ENCODE assay signal across 36 cellular contexts in genomic region chr5:34889394-34889793, GRCh38. TPM values are rescaled to one million over a fixed set of nuclear protein-coding genes. Genes with fewer than 3 reads are reported as not detected.
DNase-seq lines count a peak whose midpoint lies in the region; ATAC-seq, FAIRE-seq and TF ChIP-seq lines count a peak whose summit lies in the region.
"Had no signal": no experiment of that assay in that cellular context is flagged by ENCODE, and none has a peak within 500 bp of the region (broad histone marks: within the 10 kb centered on the region; RNA-seq: fewer than 3 reads in every experiment).

No MANE protein-coding gene starts in this region.

- POLR2A ChIA-PET in HepG2 (lab: Yijun Ruan, JAX): no interaction called here
- POLR2A ChIA-PET in HEK293 (lab: Yijun Ruan, JAX): no interaction called here

- TF ChIP-seq POLR2A in HepG2 (IDR thresholded peaks at IDR 0.05; ENCODE audit: insufficient read depth in 1 of 2, low read depth in 2 of 2, low read length in 2 of 2): no peak
- no peak for TF ChIP-seq POLR2A in right lobe of liver (IDR thresholded peaks at IDR 0.05)
- no peak for TF ChIP-seq POLR2A in adrenal gland (IDR thresholded peaks at IDR 0.05)
- no peak for TF ChIP-seq POLR2A in GM12892 (IDR thresholded peaks at IDR 0.05; ENCODE audit: low read depth, low read length)

- H3K27ac ChIP-seq in HepG2 (ENCODE audit: extremely low read length, insufficient read depth, low read length): no peak overlapping the region
- no peak overlapping the region for H3K27ac ChIP-seq in right lobe of liver
- no peak overlapping the region for H3K27ac ChIP-seq in HEK293 (ENCODE audit: extremely low read depth, low read depth, low read length)
- peak overlapping the region in 4 of 5 donors; percentile 46 to 68 (median 58) for H3K27ac ChIP-seq in adrenal gland
- no peak overlapping the region for H3K27ac ChIP-seq in coronary artery
- H3K27ac ChIP-seq: 22Rv1; A549; BLaER1; BLaER1 treated with 17β-estradiol and CSF1 and Interleukin-3, amounts not matched to agents 10 nM and 100 nM; C4-2B had no signal

- no peak for TF ChIP-seq RAD21 in HepG2 (CRISPR knock-in tag; IDR thresholded peaks at IDR 0.05)

- no peak overlapping the region for H2AFZ ChIP-seq in HepG2 (ENCODE audit: low read length)

- FAIRE-seq in HepG2 (lab: Jason Lieb, UNC): peak; percentile 77
- no peak for FAIRE-seq in GM12892 (lab: Jason Lieb, UNC)
- FAIRE-seq: A204.1, A549, D721Med had no signal

- no peak overlapping the region for H3K9ac ChIP-seq in HepG2 (ENCODE audit: insufficient read depth, low read depth, low read length)
- H3K9ac ChIP-seq: BLaER1; BLaER1 treated with 17β-estradiol and CSF1 and Interleukin-3, amounts not matched to agents 10 nM and 100 nM had no signal

- no peaks in the 10 kb centered on the region for H4K20me1 ChIP-seq in HepG2 (ENCODE audit: insufficient read depth, low read length)
- H4K20me1 ChIP-seq: BLaER1; BLaER1 treated with 17β-estradiol and CSF1 and Interleukin-3, amounts not matched to agents 10 nM and 100 nM had no signal

- intact Hi-C loops in HepG2 (cut with micrococcal nuclease; ENCODE audit: unreplicated experiment) (loop anchor here (2.0 kb wide), 1 partner anchor 15 kb away; no protein-coding TSS in a partner anchor), right lobe of liver (cut with DNase I) (no loop called here), adrenal gland (cut with DNase I) (no loop called here)

- peak in 1 of 2 experiments; percentile 79; a peak in 2 of 4 replicates for TF ChIP-seq EP300 in HepG2 (IDR thresholded peaks at IDR 0.05; ENCODE audit: low read depth in 2 of 2, low read length in 2 of 2)
- TF ChIP-seq EP300 in HepG2 (CRISPR knock-in tag; IDR thresholded peaks at IDR 0.05; ENCODE audit: borderline replicate concordance): no peak; the same call in 1 of the 2 replicates

- no CpG with 5 or more reads among the region's 1 CpG for WGBS in HepG2 (ENCODE audit: low lambda C conversion rate)
- no CpG with 5 or more reads among the region's 1 CpG for WGBS in right lobe of liver (ENCODE audit: insufficient coverage, low coverage, low lambda C conversion rate, missing lambda C conversion rate)
- 52 to 73% (median 62%) methylated on average over 1 of the region's 1 CpG; no CpG with 5 or more reads in 1 of the 4 donors for WGBS in adrenal gland, 4 donors

- no peak overlapping the region for H3K4me3 ChIP-seq in HepG2 (replicated peaks in 1 of 3; ENCODE audit: insufficient read depth in 1 of 3, low read depth in 2 of 3, low read length in 3 of 3)
- H3K4me3 ChIP-seq in right lobe of liver: no peak overlapping the region
- no peak overlapping the region for H3K4me3 ChIP-seq in HEK293 (ENCODE audit: low read depth, low read length)
- no peak overlapping the region for H3K4me3 ChIP-seq in adrenal gland
- no peak overlapping the region for H3K4me3 ChIP-seq in coronary artery
- H3K4me3 ChIP-seq: A549; BLaER1; BLaER1 treated with 17β-estradiol and CSF1 and Interleukin-3, amounts not matched to agents 10 nM and 100 nM had no signal

- peak overlapping the region; percentile 44 for H3K4me2 ChIP-seq in HepG2 (ENCODE audit: low read depth, low read length)
- H3K4me2 ChIP-seq: A549; BLaER1; BLaER1 treated with 17β-estradiol and CSF1 and Interleukin-3, amounts not matched to agents 10 nM and 100 nM had no signal

- ATAC-seq in HepG2 (peak; percentile 97), right lobe of liver (no peak)
- ATAC-seq: A549; CD8-positive, alpha-beta T cell had no signal

- peaks cover 58% of the 10 kb centered on the region for H3K4me1 ChIP-seq in HepG2 (ENCODE audit: insufficient read depth, low read length)
- H3K4me1 ChIP-seq in right lobe of liver: no peaks in the 10 kb centered on the region
- H3K4me1 ChIP-seq in HEK293 (ENCODE audit: control insufficient read depth, insufficient read depth, low read length): no peaks in the 10 kb centered on the region
- H3K4me1 ChIP-seq in adrenal gland (replicated peaks in 1 of 2): peaks cover 11 to 12% of the 10 kb centered on the region in 2 donors
- H3K4me1 ChIP-seq: A549, BE2C, BLaER1, Caco-2 had no signal

- in situ Hi-C loops in HepG2 (cut with HindIII; ENCODE audit: extremely low pct_ligation_motif_present, low pct_unique_long_range_greater_than_20kb): no loop called here

- no peaks in the 10 kb centered on the region for H3K79me2 ChIP-seq in HepG2 (ENCODE audit: insufficient read depth, low read length)

- H3K9me3 ChIP-seq in HepG2 (ENCODE audit: low read length) (no peaks in the 10 kb centered on the region), right lobe of liver (no peaks in the 10 kb centered on the region), HEK293 (ENCODE audit: control insufficient read depth, insufficient read depth, low read depth, low read length) (no peaks in the 10 kb centered on the region), adrenal gland (replicated peaks in 1 of 3) (no peaks in the 10 kb centered on the region)
- H3K9me3 ChIP-seq: A549; BE2C; BLaER1; BLaER1 treated with 17β-estradiol and CSF1 and Interleukin-3, amounts not matched to agents 10 nM and 100 nM; Caco-2 had no signal

- peak; percentile 68 for DNase-seq in HepG2 (ENCODE audit: low spot score)
- DNase-seq in right lobe of liver: no peak
- DNase-seq in adrenal gland: no peak
- no peak for DNase-seq in coronary artery (ENCODE audit: low spot score)
- DNase-seq in GM12892 (ENCODE audit: insufficient read length): no peak
- DNase-seq: 8988T; ACHN; AML-193; BE2C; C1 segment of cervical spinal cord; Caco-2; Calu3; CD4-positive, alpha-beta memory T cell; CD4-positive, alpha-beta T cell; CD4-positive, CD25-positive, alpha-beta regulatory T cell; CD8-positive, alpha-beta memory T cell; CD8-positive, alpha-beta T cell; COR-L47; DMS 273 treated with DMSO at 0.1 percent for 48 hours; DMS153; DMS53; DMS79; DMS79 treated with DMSO at 0.1 percent for 48 hours; DND-41; EL had no signal

- TF ChIP-seq CTCF in HepG2 (CRISPR knock-in tag; IDR thresholded peaks at IDR 0.05): no peak
- TF ChIP-seq CTCF in right lobe of liver (IDR thresholded peaks at IDR 0.05): no peak
- TF ChIP-seq CTCF in HEK293 (tag by site-specific recombination; IDR thresholded peaks at IDR 0.05): no peak
- TF ChIP-seq CTCF in adrenal gland (IDR thresholded peaks at IDR 0.05): no peak
- TF ChIP-seq CTCF in coronary artery (IDR thresholded peaks at IDR 0.05): no peak

- H3K36me3 ChIP-seq in HepG2 (replicated peaks in 1 of 2; ENCODE audit: control insufficient read depth in 1 of 2, insufficient read depth in 2 of 2, low read length in 2 of 2) (no peaks in the 10 kb centered on the region), right lobe of liver (no peaks in the 10 kb centered on the region), HEK293 (ENCODE audit: control insufficient read depth in 2 of 2, insufficient read depth in 1 of 2, low read length in 2 of 2) (no peaks in the 10 kb centered on the region), adrenal gland (replicated peaks in 1 of 2) (no peaks in the 10 kb centered on the region)
- H3K36me3 ChIP-seq: BE2C; BLaER1; BLaER1 treated with 17β-estradiol and CSF1 and Interleukin-3, amounts not matched to agents 10 nM and 100 nM had no signal

- no TSS peak for BruUV-seq in HepG2 (replicated peaks; lab: Mats Ljungman, UMichigan)

- CTCF ChIA-PET in HepG2 (lab: Yijun Ruan, JAX; ENCODE audit: low intra/inter-chr PET ratio, low total read pairs): no interaction called here
- CTCF ChIA-PET in HEK293 (lab: Yijun Ruan, JAX): no interaction called here

- no peaks in the 10 kb centered on the region for H3K27me3 ChIP-seq in HepG2 (ENCODE audit: control insufficient read depth in 1 of 2, insufficient read depth in 2 of 2, low read length in 2 of 2)
- H3K27me3 ChIP-seq in right lobe of liver: no peaks in the 10 kb centered on the region
- H3K27me3 ChIP-seq in adrenal gland: no peaks in the 10 kb centered on the region
- H3K27me3 ChIP-seq: BLaER1; BLaER1 treated with 17β-estradiol and CSF1 and Interleukin-3, amounts not matched to agents 10 nM and 100 nM had no signal

RNA-seq across cellular contexts. Expression of gene RAD1, which starts 25.9 kb away (rescaled TPM):
- total RNA-seq in HepG2 (2016; rRNA removed; fragmentation: Illumina TruSeq; extraction: Trizol): 39.1 and 51.0 TPM in 2 replicates
- 7.8 and 8.9 TPM in 2 replicates for total RNA-seq in HepG2 (2016; cell fraction: cytosol; rRNA removed; fragmentation: Illumina TruSeq; extraction: Trizol; ENCODE audit: low read depth)
- total RNA-seq in HepG2 (2016; cell fraction: insoluble cytoplasmic fraction; rRNA removed; fragmentation: Illumina TruSeq; extraction: Trizol): 38.6 and 49.9 TPM in 2 replicates
- total RNA-seq in HepG2 (2016; cell fraction: membrane; rRNA removed; fragmentation: Illumina TruSeq; extraction: Trizol): 18.7 and 20.4 TPM in 2 replicates
- 31.8 and 32.5 TPM in 2 replicates for total RNA-seq in HepG2 (2016; cell fraction: nucleus; rRNA removed; fragmentation: Illumina TruSeq; extraction: Trizol)
- 12.7 and 14.7 TPM in 2 replicates for polyA plus RNA-seq in HepG2 (2011; rRNA removed)
- 8.2 and 9.1 TPM in 2 replicates for polyA plus RNA-seq in HepG2 (2011; cell fraction: cytosol; rRNA removed)
- polyA plus RNA-seq in HepG2 (2011; cell fraction: nucleus; rRNA removed): 5.8 and 9.0 TPM in 2 replicates
- 16.0 and 16.1 TPM in 2 replicates for polyA plus RNA-seq in HepG2 (2012)
- polyA plus RNA-seq in HepG2 (2016; cell fraction: cytosol; fragmentation: Illumina TruSeq; extraction: Trizol; ENCODE audit: low read depth): 4.6 and 7.2 TPM in 2 replicates
- 45.0 and 45.2 TPM in 2 replicates for polyA plus RNA-seq in HepG2 (2016; cell fraction: insoluble cytoplasmic fraction; fragmentation: Illumina TruSeq; extraction: Trizol; ENCODE audit: low read depth)
- 11.8 and 12.5 TPM in 2 replicates for polyA plus RNA-seq in HepG2 (2016; cell fraction: membrane; fragmentation: Illumina TruSeq; extraction: Trizol; ENCODE audit: low read depth)
- 25.0 and 26.1 TPM in 2 replicates for polyA plus RNA-seq in HepG2 (2016; cell fraction: nucleus; fragmentation: Illumina TruSeq; extraction: Trizol; ENCODE audit: insufficient read depth, low read depth)
- 26.5 and 78.8 TPM in 2 replicates for polyA minus RNA-seq in HepG2 (2011; rRNA and poly(A)+ RNA removed; ENCODE audit: low replicate concordance)
- polyA minus RNA-seq in HepG2 (2011; cell fraction: cytosol; rRNA and poly(A)+ RNA removed): 10.0 and 10.5 TPM in 2 replicates
- polyA minus RNA-seq in HepG2 (2011; cell fraction: nucleus; rRNA and poly(A)+ RNA removed): 39.3 and 40.9 TPM in 2 replicates
- total RNA-seq in right lobe of liver: 1 to 10 TPM; 4.7 to 9.0 (median 6.2) TPM
- 10 to 100 TPM; 10.5 to 38.6 (median 24.5) TPM for total RNA-seq in adrenal gland
- polyA plus RNA-seq in adrenal gland: 10 to 100 TPM; 12.1 to 42.2 (median 16.4) TPM
- 26.4 TPM for polyA plus RNA-seq in GM12892 (2012; ENCODE audit: missing spikeins)

RNA-seq across cellular contexts. Expression of gene BRIX1, which starts 26.1 kb away (rescaled TPM):
- total RNA-seq in HepG2 (2016; rRNA removed; fragmentation: Illumina TruSeq; extraction: Trizol) (78.4 and 114 TPM in 2 replicates), right lobe of liver (1 to 10 TPM; 4.9 to 9.4 (median 8.1) TPM), adrenal gland (10 to 100 TPM; 10.6 to 37.6 (median 20.1) TPM)
- 37.2 and 44.7 TPM in 2 replicates for total RNA-seq in HepG2 (2016; cell fraction: cytosol; rRNA removed; fragmentation: Illumina TruSeq; extraction: Trizol; ENCODE audit: low read depth)
- 77.5 and 119 TPM in 2 replicates for total RNA-seq in HepG2 (2016; cell fraction: insoluble cytoplasmic fraction; rRNA removed; fragmentation: Illumina TruSeq; extraction: Trizol)
- 39.2 and 47.0 TPM in 2 replicates for total RNA-seq in HepG2 (2016; cell fraction: membrane; rRNA removed; fragmentation: Illumina TruSeq; extraction: Trizol)
- 40.6 and 42.7 TPM in 2 replicates for total RNA-seq in HepG2 (2016; cell fraction: nucleus; rRNA removed; fragmentation: Illumina TruSeq; extraction: Trizol)
- polyA plus RNA-seq in HepG2 (2011; rRNA removed) (16.4 and 23.6 TPM in 2 replicates), adrenal gland (10 to 100 TPM; 14.9 to 55.3 (median 20.0) TPM)
- 8.1 and 14.1 TPM in 2 replicates for polyA plus RNA-seq in HepG2 (2011; cell fraction: cytosol; rRNA removed)
- polyA plus RNA-seq in HepG2 (2011; cell fraction: nucleus; rRNA removed): 5.4 and 10.2 TPM in 2 replicates
- polyA plus RNA-seq in HepG2 (2012): 18.8 and 26.8 TPM in 2 replicates
- 5.7 and 6.5 TPM in 2 replicates for polyA plus RNA-seq in HepG2 (2016; cell fraction: cytosol; fragmentation: Illumina TruSeq; extraction: Trizol; ENCODE audit: low read depth)
- polyA plus RNA-seq in HepG2 (2016; cell fraction: insoluble cytoplasmic fraction; fragmentation: Illumina TruSeq; extraction: Trizol; ENCODE audit: low read depth): 114 and 121 TPM in 2 replicates
- 7.8 and 9.8 TPM in 2 replicates for polyA plus RNA-seq in HepG2 (2016; cell fraction: membrane; fragmentation: Illumina TruSeq; extraction: Trizol; ENCODE audit: low read depth)
- 73.3 and 78.2 TPM in 2 replicates for polyA plus RNA-seq in HepG2 (2016; cell fraction: nucleus; fragmentation: Illumina TruSeq; extraction: Trizol; ENCODE audit: insufficient read depth, low read depth)
- polyA minus RNA-seq in HepG2 (2011; rRNA and poly(A)+ RNA removed; ENCODE audit: low replicate concordance): 2.7 and 18.5 TPM in 2 replicates
- 17.8 TPM in 2 replicates for polyA minus RNA-seq in HepG2 (2011; cell fraction: cytosol; rRNA and poly(A)+ RNA removed)
- polyA minus RNA-seq in HepG2 (2011; cell fraction: nucleus; rRNA and poly(A)+ RNA removed): 23.3 and 25.5 TPM in 2 replicates
- 51.0 TPM for polyA plus RNA-seq in GM12892 (2012; ENCODE audit: missing spikeins)

RNA-seq across cellular contexts. Expression of gene DNAJC21, which starts 40.0 kb away (rescaled TPM):
- total RNA-seq in HepG2 (2016; rRNA removed; fragmentation: Illumina TruSeq; extraction: Trizol) (41.6 and 46.4 TPM in 2 replicates), right lobe of liver (10 to 100 TPM; 13.3 to 23.9 (median 20.2) TPM), adrenal gland (10 to 100 TPM; 12.8 to 36.6 (median 30.3) TPM)
- total RNA-seq in HepG2 (2016; cell fraction: cytosol; rRNA removed; fragmentation: Illumina TruSeq; extraction: Trizol; ENCODE audit: low read depth): 20.3 and 22.3 TPM in 2 replicates
- total RNA-seq in HepG2 (2016; cell fraction: insoluble cytoplasmic fraction; rRNA removed; fragmentation: Illumina TruSeq; extraction: Trizol): 44.0 and 45.9 TPM in 2 replicates
- 37.1 and 46.9 TPM in 2 replicates for total RNA-seq in HepG2 (2016; cell fraction: membrane; rRNA removed; fragmentation: Illumina TruSeq; extraction: Trizol)
- 32.8 and 33.1 TPM in 2 replicates for total RNA-seq in HepG2 (2016; cell fraction: nucleus; rRNA removed; fragmentation: Illumina TruSeq; extraction: Trizol)
- polyA plus RNA-seq in HepG2 (2011; rRNA removed) (8.0 and 10.9 TPM in 2 replicates), adrenal gland (10 to 100 TPM; 15.4 to 52.9 (median 21.6) TPM)
- 4.4 and 7.0 TPM in 2 replicates for polyA plus RNA-seq in HepG2 (2011; cell fraction: cytosol; rRNA removed)
- polyA plus RNA-seq in HepG2 (2011; cell fraction: nucleus; rRNA removed): 6.7 and 8.1 TPM in 2 replicates
- polyA plus RNA-seq in HepG2 (2012): 28.3 and 30.1 TPM in 2 replicates
- 20.4 and 21.1 TPM in 2 replicates for polyA plus RNA-seq in HepG2 (2016; cell fraction: cytosol; fragmentation: Illumina TruSeq; extraction: Trizol; ENCODE audit: low read depth)
- polyA plus RNA-seq in HepG2 (2016; cell fraction: insoluble cytoplasmic fraction; fragmentation: Illumina TruSeq; extraction: Trizol; ENCODE audit: low read depth): 48.5 and 53.9 TPM in 2 replicates
- polyA plus RNA-seq in HepG2 (2016; cell fraction: membrane; fragmentation: Illumina TruSeq; extraction: Trizol; ENCODE audit: low read depth): 31.1 and 31.6 TPM in 2 replicates
- 36.8 and 38.2 TPM in 2 replicates for polyA plus RNA-seq in HepG2 (2016; cell fraction: nucleus; fragmentation: Illumina TruSeq; extraction: Trizol; ENCODE audit: insufficient read depth, low read depth)
- polyA minus RNA-seq in HepG2 (2011; rRNA and poly(A)+ RNA removed; ENCODE audit: low replicate concordance): 8.8 and 29.7 TPM in 2 replicates
- 11.5 and 11.8 TPM in 2 replicates for polyA minus RNA-seq in HepG2 (2011; cell fraction: cytosol; rRNA and poly(A)+ RNA removed)
- polyA minus RNA-seq in HepG2 (2011; cell fraction: nucleus; rRNA and poly(A)+ RNA removed): 39.3 and 44.4 TPM in 2 replicates
- 47.6 TPM for polyA plus RNA-seq in GM12892 (2012; ENCODE audit: missing spikeins)

RNA-seq across cellular contexts. Expression of gene TTC23L, which starts 50.4 kb away (rescaled TPM):
- total RNA-seq in HepG2 (2016; rRNA removed; fragmentation: Illumina TruSeq; extraction: Trizol) (1.1 and 1.4 TPM in 2 replicates), right lobe of liver (under 1 TPM in 2 of 6 experiments, not detected in 4; 0.15 to 0.51 TPM), adrenal gland (1 to 10 TPM in 5 of 8 donors, under 1 TPM in 1, not detected in 2; 0.83 to 3.6 (median 2.9) TPM)
- total RNA-seq in HepG2 (2016; cell fraction: cytosol; rRNA removed; fragmentation: Illumina TruSeq; extraction: Trizol; ENCODE audit: low read depth): 0.62 and 1.3 TPM in 2 replicates
- 0.80 and 1.2 TPM in 2 replicates for total RNA-seq in HepG2 (2016; cell fraction: insoluble cytoplasmic fraction; rRNA removed; fragmentation: Illumina TruSeq; extraction: Trizol)
- 0.83 and 1.00 TPM in 2 replicates for total RNA-seq in HepG2 (2016; cell fraction: membrane; rRNA removed; fragmentation: Illumina TruSeq; extraction: Trizol)
- 1.2 and 2.1 TPM in 2 replicates for total RNA-seq in HepG2 (2016; cell fraction: nucleus; rRNA removed; fragmentation: Illumina TruSeq; extraction: Trizol)
- polyA plus RNA-seq in HepG2 (2011; rRNA removed) (0.37 and 0.54 TPM in 2 replicates), adrenal gland (1 to 10 TPM in 2 of 3 donors, under 1 TPM in 1; 0.40 to 4.8 (median 1.0) TPM)
- polyA plus RNA-seq in HepG2 (2011; cell fraction: cytosol; rRNA removed): 0.15 and 0.39 TPM in 2 replicates
- polyA plus RNA-seq in HepG2 (2011; cell fraction: nucleus; rRNA removed): 0.66 and 1.9 TPM in 2 replicates
- polyA plus RNA-seq in HepG2 (2012): 0.44 and 0.87 TPM in 2 replicates
- 0.14 and 0.18 TPM in 2 replicates for polyA plus RNA-seq in HepG2 (2016; cell fraction: cytosol; fragmentation: Illumina TruSeq; extraction: Trizol; ENCODE audit: low read depth)
- polyA plus RNA-seq in HepG2 (2016; cell fraction: insoluble cytoplasmic fraction; fragmentation: Illumina TruSeq; extraction: Trizol; ENCODE audit: low read depth): 0.46 and 0.47 TPM in 2 replicates
- polyA plus RNA-seq in HepG2 (2016; cell fraction: membrane; fragmentation: Illumina TruSeq; extraction: Trizol; ENCODE audit: low read depth): 0.57 and 0.65 TPM in 2 replicates
- 1.2 and 2.8 TPM in 2 replicates for polyA plus RNA-seq in HepG2 (2016; cell fraction: nucleus; fragmentation: Illumina TruSeq; extraction: Trizol; ENCODE audit: insufficient read depth, low read depth)
- polyA minus RNA-seq in HepG2 (2011; rRNA and poly(A)+ RNA removed; ENCODE audit: low replicate concordance): 0.26 TPM in 1 of 2 replicates, not detected in the other
- not detected in 2 replicates for polyA minus RNA-seq in HepG2 (2011; cell fraction: cytosol; rRNA and poly(A)+ RNA removed)
- 1.2 and 1.5 TPM in 2 replicates for polyA minus RNA-seq in HepG2 (2011; cell fraction: nucleus; rRNA and poly(A)+ RNA removed)
- polyA plus RNA-seq in GM12892 (2012; ENCODE audit: missing spikeins): not detected
- total RNA-seq: A172; CD4-positive, CD25-positive, alpha-beta regulatory T cell; CD8-positive, alpha-beta T cell had no signal
- polyA plus RNA-seq: BJ; CD14-positive monocyte; CD4-positive, alpha-beta memory T cell; CD4-positive, CD25-positive, alpha-beta regulatory T cell; CD8-positive, alpha-beta memory T cell had no signal

Comparison
In these comparisons a context has a peak if more than half of its experiments do, and no peak if none do; other contexts are left out.
1. H3K27ac ChIP-seq: peak in adrenal gland (4 of 5); none in HepG2 (single experiment), right lobe of liver (0 of 3), HEK293 (single experiment) and coronary artery (0 of 2).
2. Of the 63 proteins assayed by ChIP-seq in both HepG2 and HEK293: peak only in HepG2: ATF2, PATZ1, REPIN1 and ZNF792; only in HEK293: none; in both: none; in neither: 58; mixed calls (peak in some experiments, not most) for 1.